ENCODE assay signal across 8 cellular contexts in the genomic region with DNA sequence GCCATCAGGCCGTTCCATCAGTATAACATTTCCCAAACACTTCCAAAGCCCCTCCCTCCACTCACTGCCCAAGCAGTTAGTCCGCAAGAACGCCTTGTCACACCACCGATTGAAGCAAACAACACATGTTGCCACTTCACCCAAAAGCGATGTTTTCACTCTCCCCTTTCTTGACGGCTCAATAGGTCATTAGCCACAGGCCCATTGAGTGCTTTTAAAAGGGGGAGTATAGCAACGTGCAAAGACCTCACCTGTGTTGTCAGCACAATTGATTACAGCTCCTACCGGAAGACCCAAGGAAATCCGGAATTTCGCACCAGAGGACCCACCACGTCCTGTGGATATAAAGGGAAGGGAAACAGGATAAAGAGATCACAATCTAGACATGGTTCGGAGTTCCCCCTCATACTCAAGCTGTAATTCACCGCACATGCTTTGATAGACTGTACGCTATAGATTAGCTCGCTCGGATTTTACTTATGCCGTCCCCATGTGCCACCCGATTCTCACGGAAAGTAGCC. TPM values are rescaled to one million over a fixed set of nuclear protein-coding genes. Genes with fewer than 3 reads are reported as not detected.
DNase-seq lines count a peak whose midpoint lies in the region; TF ChIP-seq lines count a peak whose summit lies in the region.

No MANE protein-coding gene starts in this region.

- no peaks in the 10 kb centered on the region for H3K27me3 ChIP-seq in OCI-LY1 (ENCODE audit: insufficient read depth, low read length)

- peak overlapping the region; percentile 100 for H3K4me3 Mint-ChIP-seq in mesothelial cell of epicardium

- DNase-seq in mesothelial cell of epicardium (ENCODE audit: low spot score in 2 of 2, unreplicated experiment in 2 of 2) (no peak), pons (ENCODE audit: low spot score) (no peak), posterior vena cava (ENCODE audit: low spot score) (no peak), NCI-H345 (lab: John Stamatoyannopoulos, UW) (no peak)
- no peak for DNase-seq in stimulated activated naive CD4-positive, alpha-beta T cell treated with Interleukin-2 at 50 U/mL for 16 hours (lab: John Stamatoyannopoulos, UW)

- no peaks in the 10 kb centered on the region for H3K9me3 ChIP-seq in ES-I3 (ENCODE audit: control insufficient read depth, insufficient read depth, low read length)
- H3K9me3 ChIP-seq in OCI-LY1 (ENCODE audit: low read length) = no peaks in the 10 kb centered on the region

- H3K4me1 ChIP-seq in ES-I3 (ENCODE audit: insufficient read depth, low read length) (0 out of 2 replicates have a peak, but pooled peaks cover 8% of the 10 kb centered on the region), OCI-LY1 (ENCODE audit: insufficient read depth, low read length, severe bottlenecking) (peaks cover 33% of the 10 kb centered on the region)

- H3K9ac ChIP-seq in ES-I3 (ENCODE audit: low read depth, low read length) (peak overlapping the region; percentile 96), OCI-LY1 (ENCODE audit: low read length) (peak overlapping the region; percentile 83)

- H3K36me3 Mint-ChIP-seq in mesothelial cell of epicardium = peaks cover 33% of the 10 kb centered on the region

- peak overlapping the region; percentile 78 for H3K4me3 ChIP-seq in OCI-LY1 (ENCODE audit: low read depth, low read length, poor library complexity, severe bottlenecking)

- peak overlapping the region; percentile 71 for H3K4me2 ChIP-seq in OCI-LY1 (ENCODE audit: low read length)

- H3K79me2 ChIP-seq in OCI-LY1 (ENCODE audit: insufficient read depth, low read length) = peaks cover 27% of the 10 kb centered on the region

- intact Hi-C loops in posterior vena cava (cut with DNase I) = no loop called here

- peaks cover 46% of the 10 kb centered on the region for H3K36me3 ChIP-seq in ES-I3 (ENCODE audit: insufficient read depth, low read length)
- peaks cover 55% of the 10 kb centered on the region for H3K36me3 ChIP-seq in OCI-LY1 (ENCODE audit: insufficient read depth, low read length)

- no peak overlapping the region for H2AFZ ChIP-seq in OCI-LY1 (ENCODE audit: low read length)

- H3F3A ChIP-seq in OCI-LY1 (ENCODE audit: insufficient read depth, low read length) = peaks cover 18% of the 10 kb centered on the region; the same call in 1 of the 2 replicates

- no peaks in the 10 kb centered on the region for H3K27me3 Mint-ChIP-seq in mesothelial cell of epicardium (ENCODE audit: low read depth)

- no peaks in the 10 kb centered on the region for H3K9me2 ChIP-seq in OCI-LY1 (ENCODE audit: low read depth, low read length)

- no peaks in the 10 kb centered on the region; the same call in 1 of the 2 replicates for H4K20me1 ChIP-seq in OCI-LY1 (ENCODE audit: insufficient read depth, low read length)

- H3K27ac ChIP-seq in OCI-LY1 (ENCODE audit: low read depth, low read length, poor library complexity, severe bottlenecking) (peak overlapping the region; percentile 92), cingulate gyrus (ENCODE audit: low read depth, low read length) (peak overlapping the region; percentile 65)

- TF ChIP-seq CTCF in OCI-LY1 (IDR thresholded peaks at IDR 0.05; ENCODE audit: low read length) (no peak), mesothelial cell of epicardium (IDR thresholded peaks at IDR 0.05; ENCODE audit: unreplicated experiment) (no peak)

- H3K4me1 Mint-ChIP-seq in mesothelial cell of epicardium = peaks cover 34% of the 10 kb centered on the region

- H3K27ac Mint-ChIP-seq in mesothelial cell of epicardium = peak overlapping the region; percentile 100

- no peaks in the 10 kb centered on the region for H3K9me3 Mint-ChIP-seq in mesothelial cell of epicardium

RNA-seq across cellular contexts. Expression of a gene that starts 0.7 kb away (rescaled TPM):
- total RNA-seq in mesothelial cell of epicardium = 1,597 to 1,708 TPM (median 1,659 TPM) in 3 replicates
- total RNA-seq in posterior vena cava = 1,000 to 10,000 TPM; 1,179 to 1,230 TPM

RNA-seq across cellular contexts. Expression of a gene that starts 17.0 kb away (rescaled TPM):
- total RNA-seq in mesothelial cell of epicardium (144 to 152 TPM (median 146 TPM) in 3 replicates), posterior vena cava (100 to 1,000 TPM in 1 of 2 donors, 10 to 100 TPM in 1; 95.2 to 119 TPM)

RNA-seq across cellular contexts. Expression of a gene that starts 27.7 kb away (rescaled TPM):
- 19.5 to 20.9 TPM (median 20.5 TPM) in 3 replicates for total RNA-seq in mesothelial cell of epicardium
- total RNA-seq in posterior vena cava = 10 to 100 TPM; 13.6 to 14.9 TPM

RNA-seq across cellular contexts. Expression of a gene that starts 53.5 kb away (rescaled TPM):
- total RNA-seq in mesothelial cell of epicardium (73.5 to 81.1 TPM (median 76.0 TPM) in 3 replicates), posterior vena cava (10 to 100 TPM; 38.7 to 45.7 TPM)
